ENCODE assay signal across 33 cellular contexts in the genomic region with DNA sequence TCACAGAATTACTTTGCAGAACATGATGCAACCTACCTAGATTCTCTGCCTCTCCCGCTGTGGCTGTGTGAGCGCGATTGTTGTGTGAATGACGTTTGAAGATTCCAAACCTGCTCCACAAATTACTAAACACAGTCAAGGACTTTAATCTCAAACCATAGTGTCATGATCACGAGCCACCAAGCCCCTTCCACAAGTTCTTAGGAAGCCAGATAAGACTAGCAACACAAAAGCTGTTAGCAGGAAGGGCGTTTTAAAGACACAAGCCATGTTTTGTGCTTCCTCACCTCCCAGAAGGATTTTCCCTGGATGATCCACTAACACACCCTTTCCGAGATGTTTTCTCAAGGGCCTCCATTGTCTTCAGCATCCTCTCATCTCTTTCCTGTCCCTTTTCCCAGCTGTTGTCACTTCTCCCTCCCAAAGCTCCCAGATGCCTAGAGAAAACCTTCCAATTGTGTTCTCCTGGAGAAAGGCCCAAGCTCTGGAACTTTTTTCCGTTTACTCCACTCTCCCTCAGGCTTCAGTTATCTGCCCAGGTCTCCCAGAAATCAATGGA. TPM values are rescaled to one million over a fixed set of nuclear protein-coding genes. Genes with fewer than 3 reads are reported as not detected.
"Had no signal": no experiment of that assay in that cellular context is flagged by ENCODE, and none has a peak within 500 bp of the region (broad histone marks: within the 10 kb centered on the region; RNA-seq: fewer than 3 reads in every experiment).

No MANE protein-coding gene starts in this region.

- DNase-seq: hypothalamus; immature natural killer cell; kidney; left colon; left lung; lower lobe of right lung; mammary epithelial cell; mesenchymal stem cell; naive B cell; natural killer cell; nephron progenitor cell; pancreas; psoas muscle; right lobe of liver; stimulated activated CD4-positive, alpha-beta T cell treated with anti-CD3 and anti-CD28 coated beads, Interleukin-1b, Interleukin-23, amount 100 ng/mL, for 48 hours; stimulated activated CD4-positive, alpha-beta T cell treated with anti-CD3 and anti-CD28 coated beads, Interleukin-2, amount 100 ng/mL, for 48 hours; stimulated activated CD4-positive, alpha-beta T cell treated with anti-CD3 and anti-CD28 coated beads, Interleukin-4, amount 100 ng/mL, for 4 hours; stimulated activated CD8-positive, alpha-beta memory T cell treated with anti-CD3 and anti-CD28 coated beads, Interleukin-4, amount 100 ng/mL, for 48 hours; stimulated activated naive CD4-positive, alpha-beta T cell treated with Interleukin-2 at 50 U/mL for 16 hours; stimulated activated naive CD8-positive, alpha-beta T cell treated with anti-CD3 and anti-CD28 coated beads, Interleukin-15, amount 100 ng/mL, for 72 hours; substantia nigra; uterus had no signal

- H3K4me2 ChIP-seq: smooth muscle cell had no signal

- H3K9me3 Mint-ChIP-seq: mesothelial cell of epicardium; naive B cell; natural killer cell; nephron progenitor cell; stimulated activated memory B cell treated with anti-CD40 and anti-IgM and Interleukin-4, amounts not matched to agents 10 μg/mL and 1 μg/mL and 100 μg/mL, for 72 hours; stimulated activated naive CD8-positive, alpha-beta T cell treated with anti-CD3 and anti-CD28 coated beads, Interleukin-15, amount 100 ng/mL, for 72 hours; type B pancreatic cell had no signal

- H3K4me3 ChIP-seq: left lung, lower lobe of right lung, pancreas, psoas muscle, right lobe of liver, smooth muscle cell, tibial nerve, uterus had no signal

- H3K4me3 Mint-ChIP-seq: immature natural killer cell; mesothelial cell of epicardium; naive B cell; natural killer cell; nephron progenitor cell; stimulated activated memory B cell treated with anti-CD40 and anti-IgM and Interleukin-4, amounts not matched to agents 10 μg/mL and 1 μg/mL and 100 μg/mL, for 72 hours; stimulated activated naive CD8-positive, alpha-beta T cell treated with anti-CD3 and anti-CD28 coated beads, Interleukin-15, amount 100 ng/mL, for 72 hours; type B pancreatic cell had no signal

- H3K27ac Mint-ChIP-seq: immature natural killer cell; mesothelial cell of epicardium; naive B cell; natural killer cell; nephron progenitor cell; stimulated activated memory B cell treated with anti-CD40 and anti-IgM and Interleukin-4, amounts not matched to agents 10 μg/mL and 1 μg/mL and 100 μg/mL, for 72 hours; stimulated activated naive CD8-positive, alpha-beta T cell treated with anti-CD3 and anti-CD28 coated beads, Interleukin-15, amount 100 ng/mL, for 72 hours; type B pancreatic cell had no signal

- H3K4me1 Mint-ChIP-seq: immature natural killer cell; naive B cell; natural killer cell; nephron progenitor cell; stimulated activated memory B cell treated with anti-CD40 and anti-IgM and Interleukin-4, amounts not matched to agents 10 μg/mL and 1 μg/mL and 100 μg/mL, for 72 hours; stimulated activated naive CD8-positive, alpha-beta T cell treated with anti-CD3 and anti-CD28 coated beads, Interleukin-15, amount 100 ng/mL, for 72 hours had no signal

- H3K36me3 Mint-ChIP-seq: immature natural killer cell; mesothelial cell of epicardium; naive B cell; natural killer cell; stimulated activated memory B cell treated with anti-CD40 and anti-IgM and Interleukin-4, amounts not matched to agents 10 μg/mL and 1 μg/mL and 100 μg/mL, for 72 hours; type B pancreatic cell had no signal

- H3K9me3 ChIP-seq: left lung, lower lobe of right lung, pancreas, psoas muscle, right lobe of liver, tibial nerve, uterus had no signal

- H3K27me3 ChIP-seq: left lung, right lobe of liver, tibial nerve, uterus had no signal

- H3K4me1 ChIP-seq: left lung, lower lobe of right lung, pancreas, psoas muscle, right lobe of liver, tibial nerve, uterus had no signal

- H3K36me3 ChIP-seq: left lung, lower lobe of right lung, pancreas, right lobe of liver, tibial nerve, uterus had no signal

- H3K27ac ChIP-seq: left lung, lower lobe of right lung, pancreas, psoas muscle, right lobe of liver, tibial nerve, uterus had no signal

- ATAC-seq: left colon; left lung; lower lobe of right lung; natural killer cell; pancreas; psoas muscle; right lobe of liver; stimulated activated memory B cell treated with anti-CD40 and anti-IgM and Interleukin-4, amounts not matched to agents 10 μg/mL and 1 μg/mL and 100 μg/mL, for 72 hours; stimulated activated naive CD8-positive, alpha-beta T cell treated with anti-CD3 and anti-CD28 coated beads, Interleukin-15, amount 100 ng/mL, for 72 hours had no signal

RNA-seq across cellular contexts. Expression of a gene that starts 12.8 kb away (rescaled TPM):
- total RNA-seq: left colon, left lung, liver, lower lobe of right lung, mammary epithelial cell, mesothelial cell of epicardium, mononuclear cell, natural killer cell, omental fat pad, pancreas, right lobe of liver, skeletal muscle tissue, smooth muscle cell, temporal lobe, tibial nerve, ureter, uterus had no signal
